In the genomic region with DNA sequence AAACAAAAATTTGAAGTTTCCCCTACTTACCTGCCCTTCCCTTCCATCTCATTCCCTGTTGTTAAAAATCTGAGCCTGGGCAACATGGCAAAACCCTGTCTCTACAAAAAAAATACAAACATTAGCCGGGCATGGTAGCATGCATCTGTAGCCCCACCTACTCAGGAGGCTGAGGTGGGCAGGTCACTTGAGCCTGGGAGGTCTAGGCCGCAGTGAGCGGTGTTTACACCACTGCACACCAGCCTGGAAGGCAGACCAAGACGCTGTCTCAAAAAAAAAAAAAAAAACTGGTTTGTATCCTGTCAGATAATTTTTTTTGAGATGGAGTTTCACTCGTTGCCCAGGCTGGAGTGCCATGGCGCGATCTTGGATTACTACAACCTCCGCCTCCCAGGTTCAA, we compare ENCODE assay signal across 9 cellular contexts.
"Had no signal": no experiment of that assay in that cellular context is flagged by ENCODE, and none has a peak within 500 bp of the region (broad histone marks: within the 10 kb centered on the region; RNA-seq: fewer than 3 reads in every experiment).

No MANE protein-coding gene starts in this region.

- H3K9me3 Mint-ChIP-seq: GM23338, H9 had no signal

- H3K4me3 Mint-ChIP-seq: GM23338, H9 had no signal

- H2AFZ ChIP-seq: GM23338 had no signal

- H3K4me3 ChIP-seq: GM23338, K562 had no signal

- H3K4me2 ChIP-seq: GM23338 had no signal

- DNase-seq: H9, HCEC 1CT, IMR-90, KG1 had no signal

- H3K27ac ChIP-seq: HL-60 had no signal

- FAIRE-seq: H1, H54, K562 had no signal

- H3K27ac Mint-ChIP-seq: GM23338 had no signal
